17 cellular contexts compared by ENCODE assay signal in genomic region chr1:240486596-240486995, GRCh38.
"Had no signal": no experiment of that assay in that cellular context is flagged by ENCODE, and none has a peak within 500 bp of the region (broad histone marks: within the 10 kb centered on the region; RNA-seq: fewer than 3 reads in every experiment).

No MANE protein-coding gene starts in this region.

- DNase-seq: colonic mucosa; dermis blood vessel endothelial cell; endodermal cell; erythroblast; foreskin melanocyte; heart left ventricle; hippocampal formation; left ventricle myocardium inferior; lower lobe of right lung; nucleus accumbens; retina; right lobe of liver; stimulated activated CD4-positive, alpha-beta T cell treated with anti-CD3 and anti-CD28 coated beads, Interleukin-4, amount 100 ng/mL, for 1 hour; tibial artery; upper lobe of right lung had no signal

- ATAC-seq: heart left ventricle; lower lobe of right lung; natural killer cell treated with Interleukin-12 subunit alpha and Interleukin-12 subunit beta and Interleukin-15 and Interleukin-18, amount 100 ng/mL, for 72 hours; right lobe of liver; stimulated activated memory B cell treated with anti-CD40 and anti-IgM and Interleukin-4, amounts not matched to agents 10 μg/mL and 1 μg/mL and 100 μg/mL, for 72 hours; upper lobe of right lung had no signal
